ENCODE assay signal across 16 cellular contexts in the genomic region with DNA sequence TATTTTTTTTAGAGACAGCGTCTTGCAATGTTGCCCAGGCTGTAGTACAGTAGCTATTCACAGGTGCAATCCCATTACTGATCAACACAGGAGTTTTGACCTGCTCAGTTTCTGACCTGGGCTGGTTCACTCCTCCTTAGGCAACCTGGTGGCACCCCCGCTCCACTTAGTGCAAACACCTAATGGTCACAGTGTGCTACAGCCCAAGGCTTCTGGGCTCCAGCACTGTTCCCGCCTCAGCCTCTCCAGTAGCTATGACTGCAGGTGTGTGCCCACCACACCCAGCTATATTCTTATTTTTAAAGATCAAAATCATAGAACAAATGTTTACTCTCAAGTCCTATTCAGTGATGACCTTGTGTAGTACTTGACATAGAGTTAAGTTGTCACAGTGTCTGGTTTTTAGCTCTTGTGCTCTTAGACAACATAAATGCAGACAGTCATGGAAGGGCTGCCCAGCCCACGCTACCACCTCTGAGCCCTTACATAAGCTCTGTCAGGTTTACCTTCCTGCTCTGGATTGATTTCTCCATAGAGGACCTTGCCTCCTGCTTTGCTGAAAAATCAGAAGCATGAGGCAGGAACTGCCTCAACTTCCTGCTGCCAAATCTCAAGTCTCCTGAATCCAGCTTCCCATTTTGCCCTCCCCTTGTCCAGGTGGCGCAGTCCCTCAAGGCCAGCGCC.
A peak's percentile ranks its signal among the peaks of the same experiment; 100 is the strongest.
DNase-seq lines count a peak whose midpoint lies in the region; ATAC-seq, FAIRE-seq and TF ChIP-seq lines count a peak whose summit lies in the region.
"Had no signal": no experiment of that assay in that cellular context is flagged by ENCODE, and none has a peak within 500 bp of the region (broad histone marks: within the 10 kb centered on the region; RNA-seq: fewer than 3 reads in every experiment).

No MANE protein-coding gene starts in this region.

- intact Hi-C loops in HepG2 (cut with micrococcal nuclease; ENCODE audit: unreplicated experiment) (no loop called here), upper lobe of right lung (cut with DNase I) (no loop called here), lower lobe of right lung (cut with DNase I) (no loop called here)

- DNase-seq in SIG-M5 treated with dmso at 0.1 percent for 504 hours (lab: John Stamatoyannopoulos, UW; ENCODE audit: unreplicated experiment) (peak; percentile 36), SIG-M5 (lab: John Stamatoyannopoulos, UW) (no peak), HepG2 (ENCODE audit: low spot score) (peak; percentile 33), neural crest cell (ENCODE audit: low read depth, low spot score) (no peak), upper lobe of right lung (peak; percentile 53), trophoblast cell (no peak), putamen (ENCODE audit: low spot score) (no peak), lower lobe of right lung (no peak)
- DNase-seq: ACHN; CD4-positive, CD25-positive, alpha-beta regulatory T cell; DMS79; GM23248; H7 had no signal

- H3K27ac ChIP-seq in HepG2 (ENCODE audit: extremely low read length, insufficient read depth, low read length) (no peak overlapping the region), upper lobe of right lung (no peak overlapping the region), trophoblast cell (ENCODE audit: low read depth, low read length) (no peak overlapping the region), lower lobe of right lung (no peak overlapping the region)
- H3K27ac ChIP-seq: BLaER1 treated with 17β-estradiol and CSF1 and Interleukin-3, amounts not matched to agents 10 nM and 100 nM; GM23248 had no signal

- 25% methylated on average over 6 of the region's 6 CpGs for WGBS in HepG2 (ENCODE audit: low lambda C conversion rate)
- no CpG with 5 or more reads among the region's 6 CpGs for WGBS in trophoblast cell (ENCODE audit: extremely low coverage, insufficient coverage, insufficient read length)

- no peak overlapping the region for H2BK5ac ChIP-seq in trophoblast cell (ENCODE audit: low read depth, low read length, poor library complexity)

- TF ChIP-seq CTCF in HepG2 (CRISPR knock-in tag; IDR thresholded peaks at IDR 0.05) = no peak
- TF ChIP-seq CTCF in neural crest cell (conservative IDR thresholded peaks at IDR 0.05) = no peak
- no peak for TF ChIP-seq CTCF in upper lobe of right lung (IDR thresholded peaks at IDR 0.05)
- no peak for TF ChIP-seq CTCF in lower lobe of right lung (IDR thresholded peaks at IDR 0.05)

- peak; percentile 26 for FAIRE-seq in HepG2 (lab: Jason Lieb, UNC)
- FAIRE-seq: GM12878, GM18507 had no signal

- H3K4me2 ChIP-seq in HepG2 (ENCODE audit: low read depth, low read length) (peak overlapping the region; percentile 47), trophoblast cell (ENCODE audit: low read length) (no peak overlapping the region)

- no peaks in the 10 kb centered on the region for H4K20me1 ChIP-seq in HepG2 (ENCODE audit: insufficient read depth, low read length)
- H4K20me1 ChIP-seq: BLaER1 treated with 17β-estradiol and CSF1 and Interleukin-3, amounts not matched to agents 10 nM and 100 nM had no signal

- ATAC-seq in HepG2 (peak; percentile 64), upper lobe of right lung (no peak), lower lobe of right lung (no peak)
- ATAC-seq: GM12878 had no signal

- H3K27me3 ChIP-seq in HepG2 (ENCODE audit: control insufficient read depth in 1 of 2, insufficient read depth in 2 of 2, low read length in 2 of 2) = peaks cover 1 to 10% of the 10 kb centered on the region in 2 experiments; a peak in 2 of 5 replicates
- H3K27me3 ChIP-seq in upper lobe of right lung = no peaks in the 10 kb centered on the region
- H3K27me3 ChIP-seq in trophoblast cell (ENCODE audit: insufficient read depth, low read length) = no peaks in the 10 kb centered on the region
- H3K27me3 ChIP-seq in lower lobe of right lung (ENCODE audit: low read depth) = no peaks in the 10 kb centered on the region
- H3K27me3 ChIP-seq: BLaER1 treated with 17β-estradiol and CSF1 and Interleukin-3, amounts not matched to agents 10 nM and 100 nM had no signal

- no peak overlapping the region for H2AK5ac ChIP-seq in trophoblast cell (ENCODE audit: low read length)

- TF ChIP-seq EP300 in HepG2 (IDR thresholded peaks at IDR 0.05; ENCODE audit: low read depth in 2 of 2, low read length in 2 of 2) (no peak), HepG2 (CRISPR knock-in tag; IDR thresholded peaks at IDR 0.05; ENCODE audit: borderline replicate concordance) (no peak)

- H3K23ac ChIP-seq in trophoblast cell (ENCODE audit: low read length) = no peak overlapping the region

- no peaks in the 10 kb centered on the region for H3K27me3 Mint-ChIP-seq in neural crest cell (ENCODE audit: low read depth)

- no peak overlapping the region for H4K12ac ChIP-seq in trophoblast cell (ENCODE audit: low read depth, low read length)

- TF ChIP-seq POLR2A in HepG2 (IDR thresholded peaks at IDR 0.05; ENCODE audit: insufficient read depth in 1 of 2, low read depth in 2 of 2, low read length in 2 of 2) = no peak

- H2AFZ ChIP-seq in HepG2 (ENCODE audit: low read length) (no peak overlapping the region), trophoblast cell (ENCODE audit: insufficient read depth, low read length, poor library complexity) (no peak overlapping the region)
- H2AFZ ChIP-seq: GM23248 had no signal

- CTCF ChIA-PET in HepG2 (lab: Yijun Ruan, JAX; ENCODE audit: low intra/inter-chr PET ratio, low total read pairs) = no interaction called here

- H2BK120ac ChIP-seq in trophoblast cell (ENCODE audit: insufficient read depth, low read length, poor library complexity) = no peak overlapping the region

- no peaks in the 10 kb centered on the region for H3K9me3 Mint-ChIP-seq in neural crest cell

- H3K18ac ChIP-seq in trophoblast cell (ENCODE audit: low read length) = no peak overlapping the region

- H4K8ac ChIP-seq in trophoblast cell (ENCODE audit: low read depth, low read length) = no peak overlapping the region

- H3K9me3 ChIP-seq in HepG2 (ENCODE audit: low read length) (no peaks in the 10 kb centered on the region), upper lobe of right lung (no peaks in the 10 kb centered on the region), trophoblast cell (ENCODE audit: insufficient read depth, low read depth, low read length) (no peaks in the 10 kb centered on the region), lower lobe of right lung (no peaks in the 10 kb centered on the region)
- H3K9me3 ChIP-seq: BLaER1 treated with 17β-estradiol and CSF1 and Interleukin-3, amounts not matched to agents 10 nM and 100 nM had no signal

- H3K4me1 ChIP-seq in HepG2 (ENCODE audit: insufficient read depth, low read length) (peaks cover 35% of the 10 kb centered on the region), upper lobe of right lung (peaks cover 21% of the 10 kb centered on the region), trophoblast cell (ENCODE audit: control insufficient read depth in 1 of 2, insufficient read depth in 2 of 2, low read length in 2 of 2) (no peaks in the 10 kb centered on the region), lower lobe of right lung (peaks cover 24% of the 10 kb centered on the region)

- POLR2A ChIA-PET in HepG2 (lab: Yijun Ruan, JAX) = no interaction called here

- no peak overlapping the region for H3K4me3 Mint-ChIP-seq in neural crest cell
- H3K4me3 Mint-ChIP-seq: CD4-positive, CD25-positive, alpha-beta regulatory T cell had no signal

- no peaks in the 10 kb centered on the region for H3K36me3 ChIP-seq in HepG2 (replicated peaks in 1 of 2; ENCODE audit: control insufficient read depth in 1 of 2, insufficient read depth in 2 of 2, low read length in 2 of 2)
- H3K36me3 ChIP-seq in upper lobe of right lung = no peaks in the 10 kb centered on the region
- no peaks in the 10 kb centered on the region for H3K36me3 ChIP-seq in trophoblast cell (ENCODE audit: control insufficient read depth in 1 of 2, insufficient read depth in 2 of 2, low read length in 2 of 2)
- H3K36me3 ChIP-seq in lower lobe of right lung = no peaks in the 10 kb centered on the region
- H3K36me3 ChIP-seq: BLaER1 treated with 17β-estradiol and CSF1 and Interleukin-3, amounts not matched to agents 10 nM and 100 nM had no signal

- H3K4me3 ChIP-seq in HepG2 (replicated peaks in 1 of 3; ENCODE audit: insufficient read depth in 1 of 3, low read depth in 2 of 3, low read length in 3 of 3) (no peak overlapping the region), upper lobe of right lung (no peak overlapping the region), trophoblast cell (ENCODE audit: low read depth, low read length) (no peak overlapping the region), lower lobe of right lung (no peak overlapping the region)
- H3K4me3 ChIP-seq: BLaER1 treated with 17β-estradiol and CSF1 and Interleukin-3, amounts not matched to agents 10 nM and 100 nM; GM12878; GM23248 had no signal

- H3K79me2 ChIP-seq in HepG2 (ENCODE audit: insufficient read depth, low read length) (no peaks in the 10 kb centered on the region), trophoblast cell (ENCODE audit: control insufficient read depth, insufficient read depth, low read length, poor library complexity) (no peaks in the 10 kb centered on the region)

- H3K9ac ChIP-seq in HepG2 (ENCODE audit: insufficient read depth, low read depth, low read length) = no peak overlapping the region
- no peak overlapping the region for H3K9ac ChIP-seq in trophoblast cell (ENCODE audit: low read length)
- H3K9ac ChIP-seq: BLaER1 treated with 17β-estradiol and CSF1 and Interleukin-3, amounts not matched to agents 10 nM and 100 nM; GM23248 had no signal

- no peak for TF ChIP-seq RAD21 in HepG2 (CRISPR knock-in tag; IDR thresholded peaks at IDR 0.05)

- in situ Hi-C loops in HepG2 (cut with HindIII; ENCODE audit: extremely low pct_ligation_motif_present, low pct_unique_long_range_greater_than_20kb) = loop anchor here (25.0 kb wide), 1 partner anchor 280 kb away; no protein-coding TSS in a partner anchor

- H3K4me1 Mint-ChIP-seq in neural crest cell = peaks cover 9% of the 10 kb centered on the region

- no peaks in the 10 kb centered on the region for H3K79me1 ChIP-seq in trophoblast cell (ENCODE audit: low read length)

- no peak overlapping the region for H3K4ac ChIP-seq in trophoblast cell (ENCODE audit: low read depth, low read length)

- no peak overlapping the region for H2BK12ac ChIP-seq in trophoblast cell (ENCODE audit: low read length)

- no peak overlapping the region for H4K91ac ChIP-seq in trophoblast cell (ENCODE audit: low read depth, low read length)

- H3K36me3 Mint-ChIP-seq in neural crest cell (ENCODE audit: low read depth) = no peaks in the 10 kb centered on the region
- H3K36me3 Mint-ChIP-seq: CD4-positive, CD25-positive, alpha-beta regulatory T cell had no signal

- no peak overlapping the region for H3K14ac ChIP-seq in trophoblast cell (ENCODE audit: low read length)

- no TSS peak for BruUV-seq in HepG2 (replicated peaks; lab: Mats Ljungman, UMichigan)

- peak overlapping the region; percentile 4 for H3K27ac Mint-ChIP-seq in neural crest cell (ENCODE audit: unreplicated experiment)

Comparison
In these comparisons a context has a peak if more than half of its experiments do, and no peak if none do; other contexts are left out.
1. DNase-seq: peak in SIG-M5 treated with dmso at 0.1 percent for 504 hours (single experiment), HepG2 (single experiment) and upper lobe of right lung (single experiment); none in SIG-M5 (single experiment), neural crest cell (single experiment), trophoblast cell (0 of 2), putamen (single experiment) and lower lobe of right lung (single experiment).